In the genomic region with DNA sequence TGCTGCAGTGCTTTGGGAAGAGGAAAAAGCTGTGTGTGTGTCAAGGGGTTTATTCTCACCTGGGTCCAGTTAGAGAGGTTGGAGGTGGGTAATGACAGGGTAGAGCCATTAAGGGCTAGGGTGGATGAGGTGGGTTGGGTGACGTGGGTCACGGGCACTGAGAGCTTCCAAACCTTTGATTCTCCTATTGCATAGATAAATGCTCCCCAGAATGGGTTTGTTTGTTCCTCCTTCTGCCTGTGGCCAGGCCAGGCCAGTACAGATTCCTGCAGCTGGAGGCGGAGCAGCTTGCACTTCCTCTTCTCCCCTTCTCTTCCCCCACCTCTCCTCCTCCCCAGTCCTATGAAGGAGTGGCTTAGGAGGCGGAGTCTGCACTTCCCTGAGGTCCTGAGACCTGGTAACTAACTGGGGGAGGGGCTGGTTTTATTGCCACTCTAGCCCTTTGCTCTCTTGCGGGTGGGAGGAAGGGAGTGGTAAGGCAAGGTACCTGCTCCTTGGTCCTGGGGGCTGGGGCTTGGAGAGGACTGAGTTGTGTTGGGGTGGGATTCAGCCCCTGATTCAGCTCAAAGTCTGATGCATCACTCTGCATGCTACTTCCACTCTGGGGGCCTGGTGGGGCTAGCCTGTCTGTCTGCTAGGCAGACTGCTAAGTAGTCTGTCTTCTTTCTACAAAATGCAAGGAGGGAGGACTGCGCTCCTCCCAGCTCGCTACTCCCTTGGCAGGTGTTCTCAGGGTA, we compare ENCODE assay signal across 1 cellular context.
TF ChIP-seq lines count a peak whose summit lies in the region.

No MANE protein-coding gene starts in this region.

TF ChIP-seq in K562, 482 proteins besides CTCF, POLR2A, EP300 and RAD21 (continues in another document):
- peak; percentile 50; the same call in 1 of the 2 replicates for TF ChIP-seq JUND (IDR thresholded peaks at IDR 0.05; ENCODE audit: borderline replicate concordance, low read depth, low read length)
- peak; percentile 30; the same call in 1 of the 3 replicates for TF ChIP-seq JUND (tag; IDR thresholded peaks at IDR 0.05; ENCODE audit: borderline replicate concordance, low read depth, low read length)
- TF ChIP-seq DLX4 (CRISPR knock-in tag; IDR thresholded peaks at IDR 0.05) = no peak
- TF ChIP-seq HDAC2 (IDR thresholded peaks at IDR 0.05) = peak; percentile 37; the same call in 1 of the 2 replicates
- TF ChIP-seq MECOM (CRISPR knock-in tag; IDR thresholded peaks at IDR 0.05) = no peak
- TF ChIP-seq TFAM (CRISPR knock-in tag; conservative IDR thresholded peaks at IDR 0.05) = no peak
- TF ChIP-seq SIN3B (IDR thresholded peaks at IDR 0.05; ENCODE audit: low read depth) = no peak
- TF ChIP-seq TOE1 (IDR thresholded peaks at IDR 0.05; ENCODE audit: borderline replicate concordance) = 0 out of 2 replicates have a peak, but pooled peaks have one; percentile 26
- no peak for TF ChIP-seq TOE1 (CRISPR knock-in tag; IDR thresholded peaks at IDR 0.05; ENCODE audit: borderline replicate concordance, low read depth)
- TF ChIP-seq BHLHE40 (IDR thresholded peaks at IDR 0.05; ENCODE audit: low read length) = peak; percentile 29; the same call in 1 of the 2 replicates
- 0 out of 2 replicates have a peak, but pooled peaks have one; percentile 17 for TF ChIP-seq CHD2 (IDR thresholded peaks at IDR 0.05; ENCODE audit: low read depth, low read length)
- no peak for TF ChIP-seq PRMT5 (CRISPR knock-in tag; IDR thresholded peaks at IDR 0.05)
- TF ChIP-seq CBX1 (IDR thresholded peaks at IDR 0.05; ENCODE audit: low read depth) = no peak
- TF ChIP-seq XRCC5 (IDR thresholded peaks at IDR 0.05; ENCODE audit: low read depth, low read length) = 0 out of 2 replicates have a peak, but pooled peaks have one; percentile 40
- TF ChIP-seq ZNF263 (CRISPR knock-in tag; IDR thresholded peaks at IDR 0.05; ENCODE audit: borderline replicate concordance) = peak; percentile 7; the same call in 1 of the 2 replicates
- no peak for TF ChIP-seq ZBTB34 (CRISPR knock-in tag; IDR thresholded peaks at IDR 0.05)
- TF ChIP-seq USF1 (CRISPR knock-in tag; IDR thresholded peaks at IDR 0.05) = no peak
- TF ChIP-seq SMARCE1 (IDR thresholded peaks at IDR 0.05) = peak; percentile 65; the same call in 1 of the 2 replicates
- TF ChIP-seq ZNF3 (CRISPR knock-in tag; IDR thresholded peaks at IDR 0.05) = no peak
- no peak for TF ChIP-seq BRD9 (IDR thresholded peaks at IDR 0.05; ENCODE audit: low read depth, partially characterized antibody)
- peak in 1 of 2 experiments; percentile 89; a peak in 2 of 4 replicates for TF ChIP-seq RCOR1 (IDR thresholded peaks at IDR 0.05; ENCODE audit: borderline replicate concordance in 1 of 2, low read depth in 2 of 2, low read length in 2 of 2)
- TF ChIP-seq ZFX (CRISPR knock-in tag; IDR thresholded peaks at IDR 0.05) = peak; percentile 38; the same call in 1 of the 2 replicates
- TF ChIP-seq MTA3 (IDR thresholded peaks at IDR 0.05; ENCODE audit: borderline replicate concordance) = 0 out of 2 replicates have a peak, but pooled peaks have one; percentile 21
- TF ChIP-seq TBP (optimal IDR thresholded peaks at IDR 0.05; ENCODE audit: low read depth, low read length) = peak; percentile 34
- no peak for TF ChIP-seq FOXA3 (CRISPR knock-in tag; conservative IDR thresholded peaks at IDR 0.05 in 1 of 2, IDR thresholded peaks at IDR 0.05 in 1 of 2)
- peak; percentile 48 to 67; a peak in 3 of 4 replicates for TF ChIP-seq MAZ (CRISPR knock-in tag; conservative IDR thresholded peaks at IDR 0.05 in 1 of 2, IDR thresholded peaks at IDR 0.05 in 1 of 2)
- peak; percentile 46; the same call in 1 of the 2 replicates for TF ChIP-seq PHF8 (IDR thresholded peaks at IDR 0.05; ENCODE audit: borderline replicate concordance, low read length)
- TF ChIP-seq SMARCA4 (IDR thresholded peaks at IDR 0.05) = peak; percentile 12; the same call in 1 of the 2 replicates
- no peak for TF ChIP-seq NKRF (IDR thresholded peaks at IDR 0.05; ENCODE audit: borderline replicate concordance)
- TF ChIP-seq ZBTB40 (IDR thresholded peaks at IDR 0.05) = peak; percentile 56; the same call in 1 of the 2 replicates
- TF ChIP-seq ZBTB40 (CRISPR knock-in tag; IDR thresholded peaks at IDR 0.05) = no peak
- peak; percentile 100 for TF ChIP-seq SPI1 (IDR thresholded peaks at IDR 0.05; ENCODE audit: borderline replicate concordance, low read depth, low read length)
- peak; percentile 42; the same call in 1 of the 2 replicates for TF ChIP-seq EGR1 (conservative IDR thresholded peaks at IDR 0.05)
- TF ChIP-seq CBFA2T2 (conservative IDR thresholded peaks at IDR 0.05) = no peak
- 0 out of 2 replicates have a peak, but pooled peaks have one; percentile 45 for TF ChIP-seq POLR2AphosphoS5 (IDR thresholded peaks at IDR 0.05; ENCODE audit: control insufficient read depth, insufficient read depth, low read depth, low read length)
- 0 out of 2 replicates have a peak, but pooled peaks have one; percentile 35 for TF ChIP-seq SP1 (CRISPR knock-in tag; IDR thresholded peaks at IDR 0.05)
- TF ChIP-seq GABPB1 (CRISPR knock-in tag; IDR thresholded peaks at IDR 0.05) = peak; percentile 61
- TF ChIP-seq NRF1 (conservative IDR thresholded peaks at IDR 0.05 in 1 of 2, IDR thresholded peaks at IDR 0.05 in 1 of 2) = peak; percentile 33 to 61; a peak in 3 of 4 replicates
- peak; percentile 59; the same call in 1 of the 2 replicates for TF ChIP-seq SOX6 (IDR thresholded peaks at IDR 0.05)
- TF ChIP-seq, protein P1, sequence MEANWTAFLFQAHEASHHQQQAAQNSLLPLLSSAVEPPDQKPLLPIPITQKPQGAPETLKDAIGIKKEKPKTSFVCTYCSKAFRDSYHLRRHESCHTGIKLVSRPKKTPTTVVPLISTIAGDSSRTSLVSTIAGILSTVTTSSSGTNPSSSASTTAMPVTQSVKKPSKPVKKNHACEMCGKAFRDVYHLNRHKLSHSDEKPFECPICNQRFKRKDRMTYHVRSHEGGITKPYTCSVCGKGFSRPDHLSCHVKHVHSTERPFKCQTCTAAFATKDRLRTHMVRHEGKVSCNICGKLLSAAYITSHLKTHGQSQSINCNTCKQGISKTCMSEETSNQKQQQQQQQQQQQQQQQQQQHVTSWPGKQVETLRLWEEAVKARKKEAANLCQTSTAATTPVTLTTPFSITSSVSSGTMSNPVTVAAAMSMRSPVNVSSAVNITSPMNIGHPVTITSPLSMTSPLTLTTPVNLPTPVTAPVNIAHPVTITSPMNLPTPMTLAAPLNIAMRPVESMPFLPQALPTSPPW (CRISPR knock-in tag; IDR thresholded peaks at IDR 0.05) = peak; percentile 81
- no peak for TF ChIP-seq HDAC8 (tag; IDR thresholded peaks at IDR 0.05)
- TF ChIP-seq ZFP36 (IDR thresholded peaks at IDR 0.05; ENCODE audit: low read depth, low read length, partially characterized antibody) = peak; percentile 9
- peak; percentile 56; the same call in 1 of the 2 replicates for TF ChIP-seq TEAD4 (IDR thresholded peaks at IDR 0.05; ENCODE audit: low read length)
- TF ChIP-seq TEAD4 (CRISPR knock-in tag; IDR thresholded peaks at IDR 0.05; ENCODE audit: borderline replicate concordance) = no peak
